19 cellular contexts compared by ENCODE assay signal in the genomic region with DNA sequence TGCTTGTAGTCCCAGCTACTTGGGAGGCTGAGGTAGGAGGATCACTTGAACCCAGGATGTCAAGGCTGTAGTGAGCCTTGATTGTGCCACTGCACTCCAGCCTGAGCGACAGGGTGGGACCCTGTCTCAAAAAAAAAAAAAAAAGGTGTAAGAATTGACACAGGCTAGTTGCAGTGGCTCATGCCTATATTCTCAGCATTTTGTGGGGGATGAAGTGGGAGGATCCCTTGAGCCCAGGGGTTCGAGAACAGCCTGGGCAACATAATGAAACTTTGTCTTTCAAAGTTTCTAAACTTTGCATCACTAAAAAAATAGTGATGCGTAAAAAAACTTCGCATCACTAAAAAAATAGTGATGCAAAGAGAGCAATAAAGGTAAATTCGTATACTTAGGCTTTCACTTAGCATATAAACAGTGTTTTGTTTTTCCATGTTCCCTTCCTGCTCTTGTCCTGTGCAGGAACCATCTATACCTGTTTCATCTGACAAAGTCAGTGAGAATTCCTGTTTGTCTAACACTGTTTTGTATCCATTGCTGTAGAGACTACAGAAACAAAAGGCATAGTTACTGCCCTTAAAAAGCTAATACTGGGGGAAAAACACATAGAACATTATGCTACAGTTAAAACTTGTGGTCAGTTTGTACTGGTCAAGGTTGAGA. TPM values are rescaled to one million over a fixed set of nuclear protein-coding genes. Genes with fewer than 3 reads are reported as not detected.
DNase-seq lines count a peak whose midpoint lies in the region; ATAC-seq lines count a peak whose summit lies in the region.
"Had no signal": no experiment of that assay in that cellular context is flagged by ENCODE, and none has a peak within 500 bp of the region (broad histone marks: within the 10 kb centered on the region; RNA-seq: fewer than 3 reads in every experiment).

No MANE protein-coding gene starts in this region.

- peak overlapping the region; percentile 55 for H3K4me2 ChIP-seq in skeletal muscle satellite cell (ENCODE audit: low read length)

- H3K9ac ChIP-seq in iPS-18a (ENCODE audit: low read length) (no peak overlapping the region), skeletal muscle satellite cell (ENCODE audit: low read depth, low read length) (peak overlapping the region; percentile 27)

- no peaks in the 10 kb centered on the region for H3K9me3 Mint-ChIP-seq in activated T-cell treated with anti-CD3 and anti-CD28 coated beads, Interleukin-2, amount 50 U/mL, for 24 hours
- no peaks in the 10 kb centered on the region for H3K9me3 Mint-ChIP-seq in activated T-cell treated with anti-CD3 and anti-CD28 coated beads, Interleukin-2, amount 50 U/mL, for 4 hours
- no peaks in the 10 kb centered on the region for H3K9me3 Mint-ChIP-seq in activated CD8-positive, alpha-beta T cell treated with anti-CD3 and anti-CD28 coated beads, Interleukin-2, amount 10 ng/mL, durations not matched to agents 7 days and 5 days (ENCODE audit: insufficient read depth)
- H3K9me3 Mint-ChIP-seq: central memory CD8-positive, alpha-beta T cell; stimulated activated naive CD8-positive, alpha-beta T cell treated with anti-CD3 and anti-CD28 coated beads, Interleukin-15, Interleukin-2, amounts not matched to agents 100 ng/mL and 50 ng/mL, for 24 hours had no signal

- CTCF ChIA-PET in activated CD8-positive, alpha-beta T cell treated with anti-CD3 and anti-CD28 coated beads, Interleukin-2, amount 10 ng/mL, durations not matched to agents 7 days and 5 days (lab: Charles Lee): interaction anchor here (0.8 to 2.5 kb wide), 7 partner anchors 9 to 74 kb away, joined by 3 to 15 read pairs (median 4); no protein-coding TSS in a partner anchor

- H3K27ac ChIP-seq in iPS-18a (ENCODE audit: low read length): peak overlapping the region; percentile 4
- H3K27ac ChIP-seq: uterus had no signal

- no peaks in the 10 kb centered on the region for H3K27me3 ChIP-seq in iPS-18a (ENCODE audit: control insufficient read depth, insufficient read depth, low read length)
- no peaks in the 10 kb centered on the region for H3K27me3 ChIP-seq in skeletal muscle satellite cell (ENCODE audit: control insufficient read depth, insufficient read depth, low read length)
- H3K27me3 ChIP-seq: adrenal gland, uterus had no signal

- H3K9me3 ChIP-seq in iPS-18a (ENCODE audit: control insufficient read depth, low read depth, low read length): no peaks in the 10 kb centered on the region
- H3K9me3 ChIP-seq in skeletal muscle satellite cell (replicated peaks; ENCODE audit: low read length): no peaks in the 10 kb centered on the region
- H3K9me3 ChIP-seq: adrenal gland, mucosa of descending colon, uterus had no signal

- no peak for ATAC-seq in activated T-cell treated with anti-CD3 and anti-CD28 coated beads, Interleukin-2, amount 50 U/mL, for 4 hours
- no peak for ATAC-seq in activated CD8-positive, alpha-beta T cell treated with anti-CD3 and anti-CD28 coated beads, Interleukin-2, amount 10 ng/mL, durations not matched to agents 7 days and 5 days
- ATAC-seq in sciatic nerve: no peak
- ATAC-seq: HepG2, mucosa of descending colon had no signal

- H3K36me3 ChIP-seq in iPS-18a (ENCODE audit: control insufficient read depth, low read depth, low read length): no peaks in the 10 kb centered on the region
- H3K36me3 ChIP-seq in skeletal muscle satellite cell (ENCODE audit: insufficient read depth, low read length): peaks cover 4% of the 10 kb centered on the region
- H3K36me3 ChIP-seq: adrenal gland, uterus had no signal

- H3K4me3 ChIP-seq in iPS-18a (ENCODE audit: low read length): peak overlapping the region; percentile 18
- no peak overlapping the region for H3K4me3 ChIP-seq in skeletal muscle satellite cell (ENCODE audit: low read length)
- H3K4me3 ChIP-seq: adrenal gland, mucosa of descending colon, uterus had no signal

- H3K4me1 ChIP-seq in iPS-18a (ENCODE audit: control insufficient read depth, low read depth, low read length) (peaks cover 28% of the 10 kb centered on the region), skeletal muscle satellite cell (ENCODE audit: control insufficient read depth, insufficient read depth, low read length) (peaks cover 28% of the 10 kb centered on the region)
- H3K4me1 ChIP-seq: uterus had no signal

- intact Hi-C loops in sciatic nerve (cut with DNase I): no loop called here

- H3K27me3 Mint-ChIP-seq in activated T-cell treated with anti-CD3 and anti-CD28 coated beads, Interleukin-2, amount 50 U/mL, for 24 hours: no peaks in the 10 kb centered on the region
- H3K27me3 Mint-ChIP-seq in activated T-cell treated with anti-CD3 and anti-CD28 coated beads, Interleukin-2, amount 50 U/mL, for 4 hours (ENCODE audit: low read depth): no peaks in the 10 kb centered on the region
- H3K27me3 Mint-ChIP-seq in activated CD8-positive, alpha-beta T cell treated with anti-CD3 and anti-CD28 coated beads, Interleukin-2, amount 10 ng/mL, durations not matched to agents 7 days and 5 days (ENCODE audit: low read depth): no peaks in the 10 kb centered on the region
- H3K27me3 Mint-ChIP-seq: central memory CD8-positive, alpha-beta T cell; stimulated activated naive CD8-positive, alpha-beta T cell treated with anti-CD3 and anti-CD28 coated beads, Interleukin-15, Interleukin-2, amounts not matched to agents 100 ng/mL and 50 ng/mL, for 24 hours had no signal

- no peak overlapping the region for H3K4me3 Mint-ChIP-seq in activated T-cell treated with anti-CD3 and anti-CD28 coated beads, Interleukin-2, amount 50 U/mL, for 24 hours
- no peak overlapping the region for H3K4me3 Mint-ChIP-seq in activated T-cell treated with anti-CD3 and anti-CD28 coated beads, Interleukin-2, amount 50 U/mL, for 4 hours
- no peak overlapping the region for H3K4me3 Mint-ChIP-seq in activated CD8-positive, alpha-beta T cell treated with anti-CD3 and anti-CD28 coated beads, Interleukin-2, amount 10 ng/mL, durations not matched to agents 7 days and 5 days
- H3K4me3 Mint-ChIP-seq: central memory CD8-positive, alpha-beta T cell; stimulated activated naive CD8-positive, alpha-beta T cell treated with anti-CD3 and anti-CD28 coated beads, Interleukin-15, Interleukin-2, amounts not matched to agents 100 ng/mL and 50 ng/mL, for 24 hours had no signal

- H3K27ac Mint-ChIP-seq in activated T-cell treated with anti-CD3 and anti-CD28 coated beads, Interleukin-2, amount 50 U/mL, for 24 hours: peak overlapping the region; percentile 81
- H3K27ac Mint-ChIP-seq in activated CD8-positive, alpha-beta T cell treated with anti-CD3 and anti-CD28 coated beads, Interleukin-2, amount 10 ng/mL, durations not matched to agents 7 days and 5 days: peak overlapping the region; percentile 68
- H3K27ac Mint-ChIP-seq: stimulated activated naive CD8-positive, alpha-beta T cell treated with anti-CD3 and anti-CD28 coated beads, Interleukin-15, Interleukin-2, amounts not matched to agents 100 ng/mL and 50 ng/mL, for 24 hours had no signal

- no peak for DNase-seq in activated T-cell treated with anti-CD3 and anti-CD28 coated beads, Interleukin-2, amount 50 U/mL, for 24 hours
- no peak for DNase-seq in activated T-cell treated with anti-CD3 and anti-CD28 coated beads, Interleukin-2, amount 50 U/mL, for 4 hours
- no peak for DNase-seq in activated CD8-positive, alpha-beta T cell treated with anti-CD3 and anti-CD28 coated beads, Interleukin-2, amount 10 ng/mL, durations not matched to agents 7 days and 5 days
- DNase-seq in GM19238 (ENCODE audit: insufficient read length, low spot score) (no peak), sciatic nerve (ENCODE audit: low spot score) (no peak)
- no peak for DNase-seq in stimulated activated CD4-positive, alpha-beta T cell treated with anti-CD3 and anti-CD28 coated beads, Interleukin-4, amount 100 ng/mL, for 4 hours
- DNase-seq: ACHN, COR-L47, kidney, mucosa of descending colon, NCI-H2081, NCI-H748 treated with DMSO at 0.1 percent for 48 hours had no signal

- peaks cover 54% of the 10 kb centered on the region for H3K36me3 Mint-ChIP-seq in activated T-cell treated with anti-CD3 and anti-CD28 coated beads, Interleukin-2, amount 50 U/mL, for 24 hours (ENCODE audit: low read depth)
- peaks cover 3% of the 10 kb centered on the region for H3K36me3 Mint-ChIP-seq in activated T-cell treated with anti-CD3 and anti-CD28 coated beads, Interleukin-2, amount 50 U/mL, for 4 hours (ENCODE audit: insufficient read depth)
- peaks cover 22% of the 10 kb centered on the region for H3K36me3 Mint-ChIP-seq in activated CD8-positive, alpha-beta T cell treated with anti-CD3 and anti-CD28 coated beads, Interleukin-2, amount 10 ng/mL, durations not matched to agents 7 days and 5 days (ENCODE audit: low read depth)

- H3K4me1 Mint-ChIP-seq in activated T-cell treated with anti-CD3 and anti-CD28 coated beads, Interleukin-2, amount 50 U/mL, for 24 hours (ENCODE audit: low read depth): peaks cover 39% of the 10 kb centered on the region
- H3K4me1 Mint-ChIP-seq in activated T-cell treated with anti-CD3 and anti-CD28 coated beads, Interleukin-2, amount 50 U/mL, for 4 hours (ENCODE audit: low read depth): peaks cover 31% of the 10 kb centered on the region
- peaks cover 21% of the 10 kb centered on the region for H3K4me1 Mint-ChIP-seq in activated CD8-positive, alpha-beta T cell treated with anti-CD3 and anti-CD28 coated beads, Interleukin-2, amount 10 ng/mL, durations not matched to agents 7 days and 5 days (ENCODE audit: low read depth)

- POLR2A ChIA-PET in activated CD8-positive, alpha-beta T cell treated with anti-CD3 and anti-CD28 coated beads, Interleukin-2, amount 10 ng/mL, durations not matched to agents 7 days and 5 days (lab: Charles Lee): no interaction called here

RNA-seq across cellular contexts. Expression of gene CTCF, which starts 32.1 kb away (rescaled TPM):
- 10 to 100 TPM; 53.7 to 59.3 (median 54.0) TPM for total RNA-seq in activated T-cell treated with anti-CD3 and anti-CD28 coated beads, Interleukin-2, amount 50 U/mL, for 4 hours
- 10 to 100 TPM; 77.4 to 79.8 TPM for total RNA-seq in activated CD8-positive, alpha-beta T cell treated with anti-CD3 and anti-CD28 coated beads, Interleukin-2, amount 10 ng/mL, durations not matched to agents 7 days and 5 days
- total RNA-seq in skeletal muscle satellite cell (2012; rRNA removed): 18.1 and 21.3 TPM in 2 replicates
- total RNA-seq in sciatic nerve: 44.0 TPM

RNA-seq across cellular contexts. Expression of gene CARMIL2, which starts 50.6 kb away (rescaled TPM):
- total RNA-seq in activated T-cell treated with anti-CD3 and anti-CD28 coated beads, Interleukin-2, amount 50 U/mL, for 4 hours: 100 to 1,000 TPM; 204 to 221 (median 207) TPM
- 100 to 1,000 TPM; 192 to 196 TPM for total RNA-seq in activated CD8-positive, alpha-beta T cell treated with anti-CD3 and anti-CD28 coated beads, Interleukin-2, amount 10 ng/mL, durations not matched to agents 7 days and 5 days
- 0.76 and 2.4 TPM in 2 replicates for total RNA-seq in skeletal muscle satellite cell (2012; rRNA removed)
- total RNA-seq in sciatic nerve: 2.8 TPM

Comparison
In these comparisons a context has a peak if more than half of its experiments do, and no peak if none do; other contexts are left out.
1. RNA of gene CARMIL2, which starts 50.6 kb away (total RNA-seq): 204 to 221 TPM in activated T-cell treated with anti-CD3 and anti-CD28 coated beads, Interleukin-2, amount 50 U/mL, for 4 hours and 192 to 196 TPM in activated CD8-positive, alpha-beta T cell treated with anti-CD3 and anti-CD28 coated beads, Interleukin-2, amount 10 ng/mL, durations not matched to agents 7 days and 5 days; 2.8 TPM in sciatic nerve (single experiment); every median in the first group is over 10 times any median in the second.